13 cellular contexts compared by ENCODE assay signal in the genomic region with DNA sequence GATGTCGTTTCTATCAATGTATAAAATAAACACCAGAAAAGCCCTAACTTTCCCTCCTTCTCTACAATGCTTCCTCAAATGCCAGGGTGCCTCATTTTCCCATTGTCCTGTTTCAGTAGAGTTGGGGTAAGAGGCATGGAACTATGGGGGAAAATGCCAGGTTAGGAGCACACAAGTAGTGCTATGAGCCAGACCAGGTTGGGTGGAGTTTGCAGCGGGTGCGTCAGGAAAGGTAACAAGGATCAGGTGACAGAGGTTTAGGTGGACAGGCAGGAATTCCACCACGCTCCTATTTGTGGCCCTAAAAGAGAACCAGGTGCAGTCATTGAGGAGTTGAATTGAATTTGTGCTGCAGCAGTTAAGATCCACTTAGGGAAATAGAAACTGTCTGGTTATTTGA. TPM values are rescaled to one million over a fixed set of nuclear protein-coding genes. Genes with fewer than 3 reads are reported as not detected.
A peak's percentile ranks its signal among the peaks of the same experiment; 100 is the strongest.
DNase-seq lines count a peak whose midpoint lies in the region; ATAC-seq, FAIRE-seq and TF ChIP-seq lines count a peak whose summit lies in the region.
"Had no signal": no experiment of that assay in that cellular context is flagged by ENCODE, and none has a peak within 500 bp of the region (broad histone marks: within the 10 kb centered on the region; RNA-seq: fewer than 3 reads in every experiment).

No MANE protein-coding gene starts in this region.

- no TSS peak for BruUV-seq in GM12878 (replicated peaks; lab: Mats Ljungman, UMichigan)

- no peak for TF ChIP-seq POLR2A in GM12878 (IDR thresholded peaks at IDR 0.05; ENCODE audit: low read depth, low read length)

- no peaks in the 10 kb centered on the region for H4K20me1 ChIP-seq in GM12878 (ENCODE audit: control insufficient read depth, insufficient read depth)
- H4K20me1 ChIP-seq in neural progenitor cell (ENCODE audit: low read depth) = no peaks in the 10 kb centered on the region

- H3K4me2 ChIP-seq in GM12878 (ENCODE audit: control insufficient read depth, insufficient read depth) (peak overlapping the region; percentile 63), neural progenitor cell (no peak overlapping the region)

- H3K36me3 ChIP-seq in GM12878 (ENCODE audit: control insufficient read depth in 2 of 2, insufficient read depth in 2 of 2, low read length in 1 of 2) = no peaks in the 10 kb centered on the region
- H3K36me3 ChIP-seq in neural progenitor cell = no peaks in the 10 kb centered on the region
- H3K36me3 ChIP-seq: vagina had no signal

- no peaks in the 10 kb centered on the region for H3K27me3 ChIP-seq in GM12878 (replicated peaks in 1 of 2; ENCODE audit: control insufficient read depth in 2 of 2, insufficient read depth in 2 of 2, low read length in 1 of 2)
- H3K27me3 ChIP-seq in neural progenitor cell = no peaks in the 10 kb centered on the region
- H3K27me3 ChIP-seq: dorsolateral prefrontal cortex, vagina had no signal

- POLR2A ChIA-PET in GM12878 (lab: Charles Lee) = no interaction called here

- no peak for TF ChIP-seq EP300 in GM12878 (IDR thresholded peaks at IDR 0.05; ENCODE audit: borderline replicate concordance in 1 of 2, control insufficient read depth in 1 of 2, low read depth in 2 of 2, low read length in 2 of 2)

- DNase-seq in COLO668 (lab: John Stamatoyannopoulos, UW; ENCODE audit: unreplicated experiment) = peak; percentile 14
- peak; percentile 27 for DNase-seq in NCI-H2029 (lab: John Stamatoyannopoulos, UW)
- no peak for DNase-seq in GM12878 (ENCODE audit: low read depth, low spot score)
- DNase-seq in nephron progenitor cell = no peak
- DNase-seq in ecto neural progenitor cell (ENCODE audit: low spot score) = no peak
- DNase-seq in neural progenitor cell (ENCODE audit: low spot score) = no peak
- no peak for DNase-seq in activated CD4-positive, CD25-positive, alpha-beta regulatory T cell (lab: John Stamatoyannopoulos, UW)
- DNase-seq: DMS53, dorsolateral prefrontal cortex, NCI-H1092, right cardiac atrium had no signal

- H3K79me2 ChIP-seq in GM12878 (ENCODE audit: control insufficient read depth, insufficient read depth, low read length) = no peaks in the 10 kb centered on the region
- H3K79me2 ChIP-seq in neural progenitor cell (ENCODE audit: low read depth) = no peaks in the 10 kb centered on the region

- no peak overlapping the region for H3K4me3 Mint-ChIP-seq in nephron progenitor cell
- H3K4me3 Mint-ChIP-seq in neural progenitor cell = no peak overlapping the region
- H3K4me3 Mint-ChIP-seq: mesothelial cell of epicardium had no signal

- TF ChIP-seq CTCF in GM12878 (IDR thresholded peaks at IDR 0.05 in 2 of 3, conservative IDR thresholded peaks at IDR 0.05 in 1 of 3; ENCODE audit: control insufficient read depth in 2 of 3, extremely low read depth in 1 of 3, insufficient read depth in 1 of 3, low read depth in 3 of 3, low read length in 3 of 3) (no peak), nephron progenitor cell (IDR thresholded peaks at IDR 0.05) (no peak), neural progenitor cell (IDR thresholded peaks at IDR 0.05) (no peak)

- H3K27ac Mint-ChIP-seq in nephron progenitor cell (peak overlapping the region; percentile 5), neural progenitor cell (no peak overlapping the region)

- in situ Hi-C loops in GM12878 (cut with MboI) = no loop called here

- no peak for ATAC-seq in GM12878
- ATAC-seq: right cardiac atrium had no signal

- no peak overlapping the region for H3K9ac ChIP-seq in GM12878 (ENCODE audit: control insufficient read depth, insufficient read depth, low read length)
- no peak overlapping the region for H3K9ac ChIP-seq in neural progenitor cell

- no peak for FAIRE-seq in GM12878 (lab: Jason Lieb, UNC)

- CTCF ChIA-PET in GM12878 (lab: Yijun Ruan, JAX) = interaction anchor here (1.2 to 2.8 kb wide), 2 partner anchors 27 to 472 kb away, joined by 3 to 14 read pairs; no protein-coding TSS in a partner anchor

- H2AFZ ChIP-seq in GM12878 (ENCODE audit: control insufficient read depth, low read depth, low read length) (no peak overlapping the region), neural progenitor cell (replicated peaks) (no peak overlapping the region)

- no peak overlapping the region for H3K4me3 ChIP-seq in GM12878
- H3K4me3 ChIP-seq in neural progenitor cell = no peak overlapping the region
- H3K4me3 ChIP-seq: dorsolateral prefrontal cortex, vagina had no signal

- RAD21 ChIA-PET in GM12878 (lab: Charles Lee; ENCODE audit: unreplicated experiment) = no interaction called here

- intact Hi-C loops in GM12878 (cut with micrococcal nuclease; ENCODE audit: unreplicated experiment) = no loop called here

- WGBS in GM12878 (ENCODE audit: insufficient coverage, insufficient replicate concordance, low lambda C conversion rate, missing lambda C conversion rate) = 62% methylated on average over 4 of the region's 4 CpGs

- H3K9me3 Mint-ChIP-seq in nephron progenitor cell (no peaks in the 10 kb centered on the region), neural progenitor cell (no peaks in the 10 kb centered on the region)
- H3K9me3 Mint-ChIP-seq: mesothelial cell of epicardium had no signal

- H3K36me3 Mint-ChIP-seq in nephron progenitor cell (ENCODE audit: low read depth) (no peaks in the 10 kb centered on the region), neural progenitor cell (no peaks in the 10 kb centered on the region)

- H3K27ac ChIP-seq in GM12878 (ENCODE audit: control insufficient read depth, insufficient read depth) (no peak overlapping the region), neural progenitor cell (no peak overlapping the region)
- H3K27ac ChIP-seq: dorsolateral prefrontal cortex, vagina had no signal

- H3K4me1 Mint-ChIP-seq in nephron progenitor cell (peaks cover 6% of the 10 kb centered on the region), neural progenitor cell (no peaks in the 10 kb centered on the region)

- TF ChIP-seq RAD21 in GM12878 (IDR thresholded peaks at IDR 0.05; ENCODE audit: insufficient read depth, low read depth, low read length) = no peak

- H3K4me1 ChIP-seq in GM12878 (ENCODE audit: control insufficient read depth, insufficient read depth, low read length) (peaks cover 13% of the 10 kb centered on the region), neural progenitor cell (no peaks in the 10 kb centered on the region)

- SMC1A ChIA-PET in GM12878 (lab: Charles Lee; ENCODE audit: uncharacterized antibody, unreplicated experiment) = no interaction called here

- no peaks in the 10 kb centered on the region; the same call in 2 of the 3 replicates for H3K9me3 ChIP-seq in GM12878 (replicated peaks; ENCODE audit: control insufficient read depth, insufficient read depth, low read length)
- no peaks in the 10 kb centered on the region for H3K9me3 ChIP-seq in neural progenitor cell (ENCODE audit: low read depth)
- H3K9me3 ChIP-seq: vagina had no signal

- peaks cover 31% of the 10 kb centered on the region for H3K27me3 Mint-ChIP-seq in nephron progenitor cell (ENCODE audit: low read depth, poor library complexity)
- H3K27me3 Mint-ChIP-seq in neural progenitor cell (ENCODE audit: insufficient read depth, low read depth) = peaks cover 10% of the 10 kb centered on the region

- H3F3A ChIP-seq in neural progenitor cell (ENCODE audit: low read depth) = no peaks in the 10 kb centered on the region

TF ChIP-seq in GM12878, 131 proteins besides CTCF, POLR2A, EP300 and RAD21:
- no peak for TF ChIP-seq BHLHE40 (IDR thresholded peaks at IDR 0.05; ENCODE audit: borderline replicate concordance in 1 of 2, low read depth in 2 of 2, low read length in 1 of 2)

RNA-seq across cellular contexts. Expression of gene SYTL3, which starts 36.5 kb away (rescaled TPM):
- 30.4 and 37.7 TPM in 2 replicates for total RNA-seq in GM12878 (2013; cell fraction: nucleolus; rRNA removed)
- 9.1 and 9.4 TPM in 2 replicates for total RNA-seq in GM12878 (2014; rRNA removed)
- total RNA-seq in GM12878 (2014; rRNA removed; fragmentation: Illumina TruSeq; extraction: Trizol) = 6.4 and 6.7 TPM in 2 replicates
- 7.1 and 8.4 TPM in 2 replicates for total RNA-seq in GM12878 (2021)
- 4.8 TPM for polyA plus RNA-seq in GM12878 (2011; ENCODE audit: low read depth)
- 12.1 and 12.9 TPM in 2 replicates for polyA plus RNA-seq in GM12878 (2011; rRNA removed)
- polyA plus RNA-seq in GM12878 (2011; cell fraction: cytosol; rRNA removed) = 11.7 and 15.5 TPM in 2 replicates
- polyA plus RNA-seq in GM12878 (2011; cell fraction: nucleus; rRNA removed) = 16.8 and 21.8 TPM in 2 replicates
- 3.7 and 6.1 TPM in 2 replicates for polyA plus RNA-seq in GM12878 (2012)
- polyA plus RNA-seq in GM12878 (2014; fragmentation: Illumina TruSeq; extraction: Trizol) = 8.0 and 8.3 TPM in 2 replicates
- 1 to 10 TPM; 3.3 to 4.2 TPM for polyA plus RNA-seq in GM12878 (2014; fragmentation: Nextera tagmentation; extraction: Ambion mirVana)
- 7.1 and 7.2 TPM in 2 replicates for polyA plus RNA-seq in GM12878 (2014; rRNA removed)
- polyA plus RNA-seq in GM12878 (2016; fragmentation: Nextera tagmentation; extraction: Ambion mirVana) = 1 to 10 TPM; 5.9 to 6.7 TPM
- 12.9 and 13.6 TPM in 2 replicates for polyA minus RNA-seq in GM12878 (2011; rRNA and poly(A)+ RNA removed)
- polyA minus RNA-seq in GM12878 (2011; cell fraction: cytosol; rRNA and poly(A)+ RNA removed) = 2.9 and 4.1 TPM in 2 replicates
- polyA minus RNA-seq in GM12878 (2011; cell fraction: nucleus; rRNA and poly(A)+ RNA removed) = 7.6 and 18.4 TPM in 2 replicates
- 0.25 TPM in 1 of 2 replicates, not detected in the other for total RNA-seq in neural progenitor cell (ENCODE audit: low replicate concordance)

RNA-seq across cellular contexts. Expression of gene DYNLT1, which starts 41.8 kb away (rescaled TPM):
- total RNA-seq in GM12878 (2013; cell fraction: nucleolus; rRNA removed) = 28.3 and 29.2 TPM in 2 replicates
- total RNA-seq in GM12878 (2014; rRNA removed) (35.9 and 41.5 TPM in 2 replicates), GM12878 (2014; rRNA removed; fragmentation: Illumina TruSeq; extraction: Trizol) (33.6 and 34.0 TPM in 2 replicates), GM12878 (2021) (49.1 and 51.3 TPM in 2 replicates), neural progenitor cell (ENCODE audit: low replicate concordance) (71.1 and 82.8 TPM in 2 replicates)
- 84.8 TPM for polyA plus RNA-seq in GM12878 (2011; ENCODE audit: low read depth)
- polyA plus RNA-seq in GM12878 (2011; rRNA removed) (184 and 225 TPM in 2 replicates), GM12878 (2014; fragmentation: Illumina TruSeq; extraction: Trizol) (58.6 and 69.7 TPM in 2 replicates), GM12878 (2014; fragmentation: Nextera tagmentation; extraction: Ambion mirVana) (100 to 1,000 TPM; 246 to 298 TPM), GM12878 (2014; rRNA removed) (54.5 and 62.3 TPM in 2 replicates), GM12878 (2016; fragmentation: Nextera tagmentation; extraction: Ambion mirVana) (100 to 1,000 TPM; 116 to 119 TPM)
- polyA plus RNA-seq in GM12878 (2011; cell fraction: cytosol; rRNA removed) = 123 and 164 TPM in 2 replicates
- 71.6 and 105 TPM in 2 replicates for polyA plus RNA-seq in GM12878 (2011; cell fraction: nucleus; rRNA removed)
- 43.5 and 55.4 TPM in 2 replicates for polyA plus RNA-seq in GM12878 (2012)
- 91.6 and 112 TPM in 2 replicates for polyA minus RNA-seq in GM12878 (2011; rRNA and poly(A)+ RNA removed)
- polyA minus RNA-seq in GM12878 (2011; cell fraction: cytosol; rRNA and poly(A)+ RNA removed) = 18.4 and 19.9 TPM in 2 replicates
- polyA minus RNA-seq in GM12878 (2011; cell fraction: nucleus; rRNA and poly(A)+ RNA removed) = 14.9 and 18.1 TPM in 2 replicates

Comparison
In these comparisons a context has a peak if more than half of its experiments do, and no peak if none do; other contexts are left out.
1. DNase-seq: peak in COLO668 (single experiment) and NCI-H2029 (single experiment); none in GM12878 (single experiment), nephron progenitor cell (single experiment), ecto neural progenitor cell (single experiment), neural progenitor cell (single experiment) and activated CD4-positive, CD25-positive, alpha-beta regulatory T cell (0 of 4).